ENCODE assay signal across 27 cellular contexts in genomic region chr13:48012668-48013067, GRCh38.
"Had no signal": no experiment of that assay in that cellular context is flagged by ENCODE, and none has a peak within 500 bp of the region (broad histone marks: within the 10 kb centered on the region; RNA-seq: fewer than 3 reads in every experiment).

No MANE protein-coding gene starts in this region.

- DNase-seq: colonic mucosa; cortex of kidney; dermis blood vessel endothelial cell; dorsolateral prefrontal cortex; effector CD4-positive, alpha-beta T cell; effector CD8-positive, alpha-beta T cell; effector memory CD4-positive, alpha-beta T cell; effector memory CD8-positive, alpha-beta T cell; erythroblast; esophagus squamous epithelium; foreskin fibroblast; foreskin keratinocyte; foreskin melanocyte; gastrocnemius medialis; glutamatergic neuron; head of caudate nucleus; heart left ventricle; heart right ventricle had no signal

- H3K9me3 Mint-ChIP-seq: effector memory CD8-positive, alpha-beta T cell had no signal

- H3K36me3 ChIP-seq: colonic mucosa, esophagus muscularis mucosa, gastrocnemius medialis, gastroesophageal sphincter, heart right ventricle had no signal

- H3K27ac Mint-ChIP-seq: dendritic cell treated with granulocyte-macrophage colony-stimulating factor and Interleukin-4, amounts not matched to agents 40 ng/mL and 50 ng/mL, for 4 days; effector memory CD8-positive, alpha-beta T cell had no signal

- H3K9me3 ChIP-seq: colonic mucosa, esophagus muscularis mucosa, esophagus squamous epithelium, gastrocnemius medialis, gastroesophageal sphincter, heart left ventricle had no signal

- H3K4me1 ChIP-seq: colonic mucosa, esophagus muscularis mucosa, gastrocnemius medialis, gastroesophageal sphincter had no signal

- H3K27ac ChIP-seq: colonic mucosa, coronary artery, dorsolateral prefrontal cortex, epithelial cell of prostate, esophagus muscularis mucosa, esophagus squamous epithelium, foreskin keratinocyte, gastrocnemius medialis, gastroesophageal sphincter, heart left ventricle, heart right ventricle had no signal

- ATAC-seq: effector memory CD8-positive, alpha-beta T cell; esophagus mucosa; foreskin keratinocyte; gastrocnemius medialis; gastroesophageal sphincter; heart left ventricle; heart right ventricle had no signal

- H3K27me3 Mint-ChIP-seq: dendritic cell treated with granulocyte-macrophage colony-stimulating factor and Interleukin-4, amounts not matched to agents 40 ng/mL and 50 ng/mL, for 4 days; effector memory CD8-positive, alpha-beta T cell had no signal

- FAIRE-seq: endometrium, endothelial cell of umbilical vein, frontal cortex had no signal

- H3K4me3 ChIP-seq: colonic mucosa, coronary artery, dorsolateral prefrontal cortex, esophagus muscularis mucosa, esophagus squamous epithelium, gastrocnemius medialis, gastroesophageal sphincter, heart left ventricle, heart right ventricle had no signal

- H3K27me3 ChIP-seq: colonic mucosa, dorsolateral prefrontal cortex, esophagus muscularis mucosa, esophagus squamous epithelium, foreskin keratinocyte, gastrocnemius medialis, gastroesophageal sphincter, heart left ventricle, heart right ventricle had no signal

- H3K4me3 Mint-ChIP-seq: dendritic cell treated with granulocyte-macrophage colony-stimulating factor and Interleukin-4, amounts not matched to agents 40 ng/mL and 50 ng/mL, for 4 days; effector memory CD8-positive, alpha-beta T cell had no signal
